17 cellular contexts compared by ENCODE assay signal in genomic region chr14:47929334-47929733, GRCh38.
DNase-seq lines count a peak whose midpoint lies in the region; ATAC-seq, FAIRE-seq and TF ChIP-seq lines count a peak whose summit lies in the region.
"Had no signal": no experiment of that assay in that cellular context is flagged by ENCODE, and none has a peak within 500 bp of the region (broad histone marks: within the 10 kb centered on the region; RNA-seq: fewer than 3 reads in every experiment).

No MANE protein-coding gene starts in this region.

- H2AFZ ChIP-seq in Karpas-422 (ENCODE audit: low read length) = no peak overlapping the region

- TF ChIP-seq CTCF in chondrocyte (IDR thresholded peaks at IDR 0.05) = no peak
- no peak for TF ChIP-seq CTCF in osteocyte (IDR thresholded peaks at IDR 0.05)
- TF ChIP-seq CTCF in BE2C (IDR thresholded peaks at IDR 0.05; ENCODE audit: low read depth, low read length) = no peak

- H3K4me3 Mint-ChIP-seq in chondrocyte (ENCODE audit: unreplicated experiment) (no peak overlapping the region), osteocyte (ENCODE audit: unreplicated experiment) (no peak overlapping the region)
- H3K4me3 Mint-ChIP-seq: activated T-cell treated with anti-CD3 and anti-CD28 coated beads, Interleukin-2, amount 50 U/mL, for 24 hours; T-helper 1 cell treated with Interleukin-12 subunit alpha and Interleukin-12 subunit beta and Interleukin-4 antibody, amounts not matched to agents 30 μg/mL and 1 μg/mL, for 36 hours had no signal

- no peak for FAIRE-seq in GM12891 (lab: Jason Lieb, UNC)
- FAIRE-seq: RCC 7860 had no signal

- peaks cover 38% of the 10 kb centered on the region for H3K4me1 ChIP-seq in Karpas-422 (ENCODE audit: low read length)
- H3K4me1 ChIP-seq in BE2C = no peaks in the 10 kb centered on the region
- H3K4me1 ChIP-seq: tibial nerve had no signal

- H3K79me2 ChIP-seq in Karpas-422 (ENCODE audit: low read length) = no peaks in the 10 kb centered on the region

- no peak for DNase-seq in GM12891 (ENCODE audit: insufficient read length, low spot score)
- peak; percentile 81 for DNase-seq in Karpas-422
- DNase-seq in chondrocyte (ENCODE audit: low spot score) = no peak
- DNase-seq in osteocyte (ENCODE audit: extremely low spot score, unreplicated experiment) = no peak
- no peak for DNase-seq in NCI-H2029 treated with DMSO at 0.1 percent for 48 hours (lab: John Stamatoyannopoulos, UW)
- no peak for DNase-seq in BE2C
- DNase-seq: activated CD4-positive, alpha-beta T cell treated with anti-CD3 and anti-CD28 coated beads for 4 hours; activated T-cell treated with anti-CD3 and anti-CD28 coated beads, Interleukin-2, amount 50 U/mL, for 24 hours; cerebellar nuclear complex; NCI-H1436; NCI-H510A; stimulated activated CD8-positive, alpha-beta memory T cell treated with anti-CD3 and anti-CD28 coated beads, Interleukin-4, amount 100 ng/mL, for 48 hours had no signal

- ATAC-seq in GM21360 (IDR thresholded peaks at IDR 0.05; ENCODE audit: unreplicated experiment) (peak; percentile 66), HG03060 (IDR thresholded peaks at IDR 0.05; ENCODE audit: low read depth, unreplicated experiment) (peak; percentile 77)

- H4K20me1 ChIP-seq in Karpas-422 (ENCODE audit: insufficient read depth, low read depth, low read length) = no peaks in the 10 kb centered on the region

- peak overlapping the region; percentile 34; the same call in 1 of the 2 replicates for H3K27ac ChIP-seq in Karpas-422 (ENCODE audit: low read length)
- H3K27ac ChIP-seq: tibial nerve had no signal

- H3K36me3 Mint-ChIP-seq in chondrocyte (ENCODE audit: low read depth) (no peaks in the 10 kb centered on the region), osteocyte (ENCODE audit: unreplicated experiment) (no peaks in the 10 kb centered on the region)

- H3K9me3 Mint-ChIP-seq in chondrocyte (ENCODE audit: low read depth) (peaks cover 8% of the 10 kb centered on the region), osteocyte (ENCODE audit: unreplicated experiment) (peaks cover 8% of the 10 kb centered on the region)

- H3K27me3 Mint-ChIP-seq in chondrocyte (ENCODE audit: low read depth) = peaks cover 2% of the 10 kb centered on the region
- H3K27me3 Mint-ChIP-seq in osteocyte (ENCODE audit: unreplicated experiment) = no peaks in the 10 kb centered on the region
- H3K27me3 Mint-ChIP-seq: activated T-cell treated with anti-CD3 and anti-CD28 coated beads, Interleukin-2, amount 50 U/mL, for 24 hours had no signal

- peak overlapping the region; percentile 31 for H3K4me2 ChIP-seq in Karpas-422 (ENCODE audit: low read depth, low read length, poor library complexity, severe bottlenecking)

- TF ChIP-seq POLR2A in GM12891 (IDR thresholded peaks at IDR 0.05; ENCODE audit: low read depth, low read length) = no peak

- H3K27ac Mint-ChIP-seq in chondrocyte (ENCODE audit: unreplicated experiment) (no peak overlapping the region), osteocyte (ENCODE audit: unreplicated experiment) (no peak overlapping the region)
- H3K27ac Mint-ChIP-seq: activated T-cell treated with anti-CD3 and anti-CD28 coated beads, Interleukin-2, amount 50 U/mL, for 24 hours; T-helper 1 cell treated with Interleukin-12 subunit alpha and Interleukin-12 subunit beta and Interleukin-4 antibody, amounts not matched to agents 30 μg/mL and 1 μg/mL, for 36 hours had no signal

- H3K4me1 Mint-ChIP-seq in chondrocyte (ENCODE audit: low read depth) = no peaks in the 10 kb centered on the region
- H3K4me1 Mint-ChIP-seq in osteocyte (ENCODE audit: unreplicated experiment) = no peaks in the 10 kb centered on the region

- H3K9me2 ChIP-seq in Karpas-422 (replicated peaks; ENCODE audit: insufficient read depth, low read length) = no peaks in the 10 kb centered on the region

- H3K9ac ChIP-seq in Karpas-422 (ENCODE audit: low read length) = no peak overlapping the region

- no peak overlapping the region for H3K4me3 ChIP-seq in Karpas-422 (ENCODE audit: low read length)
- H3K4me3 ChIP-seq in BE2C (ENCODE audit: low read depth, low read length) = no peak overlapping the region
- H3K4me3 ChIP-seq: tibial nerve had no signal

- H3K36me3 ChIP-seq in Karpas-422 (ENCODE audit: insufficient read depth, low read length) (no peaks in the 10 kb centered on the region), BE2C (no peaks in the 10 kb centered on the region)
- H3K36me3 ChIP-seq: tibial nerve had no signal

- H3K27me3 ChIP-seq in Karpas-422 (ENCODE audit: low read length) (no peaks in the 10 kb centered on the region), BE2C (no peaks in the 10 kb centered on the region)
- H3K27me3 ChIP-seq: tibial nerve had no signal

- H3K9me3 ChIP-seq in Karpas-422 (ENCODE audit: low read length) = peaks cover 10% of the 10 kb centered on the region
- no peaks in the 10 kb centered on the region for H3K9me3 ChIP-seq in BE2C

TF ChIP-seq in GM12891, 5 proteins besides CTCF, POLR2A, EP300 and RAD21:
- TF ChIP-seq POU2F2 (IDR thresholded peaks at IDR 0.05; ENCODE audit: low read depth, low read length) (no peak), PAX5 (IDR thresholded peaks at IDR 0.05; ENCODE audit: insufficient read depth, low read length, severe bottlenecking) (peak; percentile 63), SPI1 (IDR thresholded peaks at IDR 0.05; ENCODE audit: low read depth, low read length) (peak; percentile 72)
